ENCODE assay signal across 14 cellular contexts in genomic region chr6:89887452-89888137, GRCh38. TPM values are rescaled to one million over a fixed set of nuclear protein-coding genes. Genes with fewer than 3 reads are reported as not detected.
A peak's percentile ranks its signal among the peaks of the same experiment; 100 is the strongest.
DNase-seq lines count a peak whose midpoint lies in the region; ATAC-seq, FAIRE-seq and TF ChIP-seq lines count a peak whose summit lies in the region.
"Had no signal": no experiment of that assay in that cellular context is flagged by ENCODE, and none has a peak within 500 bp of the region (broad histone marks: within the 10 kb centered on the region; RNA-seq: fewer than 3 reads in every experiment).

No MANE protein-coding gene starts in this region.

- peak; percentile 29 to 47 for ATAC-seq in activated naive CD4-positive, alpha-beta T cell treated with anti-CD3 and anti-CD28 coated beads, Interleukin-2, amount 50 U/mL, for 72 hours
- peak; percentile 40 to 47 for ATAC-seq in activated T-cell treated with anti-CD3 and anti-CD28 coated beads, Interleukin-2, amount 50 U/mL, for 72 hours (replicated peaks in 1 of 2)
- ATAC-seq in upper lobe of right lung (peak; percentile 61), GM21576 (IDR thresholded peaks at IDR 0.05; ENCODE audit: unreplicated experiment) (no peak)

- no peaks in the 10 kb centered on the region for H3K36me3 Mint-ChIP-seq in activated naive CD4-positive, alpha-beta T cell treated with anti-CD3 and anti-CD28 coated beads, Interleukin-2, amount 50 U/mL, for 72 hours
- H3K36me3 Mint-ChIP-seq in activated T-cell treated with anti-CD3 and anti-CD28 coated beads, Interleukin-2, amount 50 U/mL, for 72 hours (ENCODE audit: insufficient read depth in 2 of 2): no peaks in the 10 kb centered on the region
- no peaks in the 10 kb centered on the region for H3K36me3 Mint-ChIP-seq in neural progenitor cell

- H3K27ac ChIP-seq in kidney (ENCODE audit: low read depth in 2 of 2, low read length in 2 of 2) (no peak overlapping the region), upper lobe of right lung (no peak overlapping the region), neural progenitor cell (no peak overlapping the region)
- H3K27ac ChIP-seq: breast epithelium had no signal

- H3K36me3 ChIP-seq in kidney (ENCODE audit: control insufficient read depth in 1 of 2, insufficient read depth in 2 of 2, low read length in 2 of 2) (no peaks in the 10 kb centered on the region), upper lobe of right lung (no peaks in the 10 kb centered on the region), neural progenitor cell (no peaks in the 10 kb centered on the region)
- H3K36me3 ChIP-seq: breast epithelium had no signal

- intact Hi-C loops in kidney (cut with DNase I): no loop called here
- intact Hi-C loops in upper lobe of right lung (cut with DNase I): no loop called here

- no peak overlapping the region for H3K4me3 ChIP-seq in kidney (ENCODE audit: low read length in 2 of 2)
- H3K4me3 ChIP-seq in upper lobe of right lung: no peak overlapping the region
- no peak overlapping the region for H3K4me3 ChIP-seq in neural progenitor cell

- H3K27me3 ChIP-seq in upper lobe of right lung: peaks cover 37% of the 10 kb centered on the region
- no peaks in the 10 kb centered on the region for H3K27me3 ChIP-seq in neural progenitor cell

- peaks cover 21% of the 10 kb centered on the region for H3F3A ChIP-seq in neural progenitor cell (ENCODE audit: low read depth)

- peaks cover 28% of the 10 kb centered on the region for H3K27me3 Mint-ChIP-seq in activated T-cell treated with anti-CD3 and anti-CD28 coated beads, Interleukin-2, amount 50 U/mL, for 72 hours (ENCODE audit: low read depth)
- peaks cover 9% of the 10 kb centered on the region for H3K27me3 Mint-ChIP-seq in neural progenitor cell (ENCODE audit: insufficient read depth, low read depth)

- no peaks in the 10 kb centered on the region for H3K79me2 ChIP-seq in neural progenitor cell (ENCODE audit: low read depth)

- no peak overlapping the region for H2AFZ ChIP-seq in neural progenitor cell (replicated peaks)

- no peak for TF ChIP-seq CTCF in kidney (IDR thresholded peaks at IDR 0.05; ENCODE audit: borderline replicate concordance, extremely low read depth, insufficient read depth)
- TF ChIP-seq CTCF in upper lobe of right lung (IDR thresholded peaks at IDR 0.05): no peak
- TF ChIP-seq CTCF in neural progenitor cell (IDR thresholded peaks at IDR 0.05): no peak

- no peak for DNase-seq in activated naive CD4-positive, alpha-beta T cell treated with anti-CD3 and anti-CD28 coated beads, Interleukin-2, amount 50 U/mL, for 72 hours (ENCODE audit: low spot score in 2 of 2)
- no peak for DNase-seq in activated naive CD4-positive, alpha-beta T cell treated with Interleukin-2 at 50 U/mL for 16 hours
- DNase-seq in activated T-cell treated with anti-CD3 and anti-CD28 coated beads, Interleukin-2, amount 50 U/mL, for 72 hours: peak in 1 of 2 donors; percentile 11
- DNase-seq in kidney (peak; percentile 76), upper lobe of right lung (no peak), neural progenitor cell (ENCODE audit: low spot score) (no peak), mucosa of gallbladder (ENCODE audit: low spot score) (no peak)
- DNase-seq: NCI-H510A, right cardiac atrium, T1000 had no signal

- H3K4me1 ChIP-seq in kidney (ENCODE audit: control insufficient read depth in 1 of 2, insufficient read depth in 1 of 2, low read depth in 1 of 2, low read length in 2 of 2) (no peaks in the 10 kb centered on the region), upper lobe of right lung (no peaks in the 10 kb centered on the region), neural progenitor cell (peaks cover 19% of the 10 kb centered on the region)
- H3K4me1 ChIP-seq: breast epithelium had no signal

- H3K9me3 Mint-ChIP-seq in activated naive CD4-positive, alpha-beta T cell treated with anti-CD3 and anti-CD28 coated beads, Interleukin-2, amount 50 U/mL, for 72 hours: no peaks in the 10 kb centered on the region
- no peaks in the 10 kb centered on the region for H3K9me3 Mint-ChIP-seq in activated T-cell treated with anti-CD3 and anti-CD28 coated beads, Interleukin-2, amount 50 U/mL, for 72 hours
- no peaks in the 10 kb centered on the region for H3K9me3 Mint-ChIP-seq in neural progenitor cell

- H3K4me3 Mint-ChIP-seq in activated T-cell treated with anti-CD3 and anti-CD28 coated beads, Interleukin-2, amount 50 U/mL, for 72 hours: peak overlapping the region in 1 of 2 donors; percentile 7
- H3K4me3 Mint-ChIP-seq in neural progenitor cell: no peak overlapping the region

- no peaks in the 10 kb centered on the region for H4K20me1 ChIP-seq in neural progenitor cell (ENCODE audit: low read depth)

- H3K4me2 ChIP-seq in neural progenitor cell: no peak overlapping the region

- H3K4me1 Mint-ChIP-seq in activated T-cell treated with anti-CD3 and anti-CD28 coated beads, Interleukin-2, amount 50 U/mL, for 72 hours (ENCODE audit: low read depth): peaks cover 5% of the 10 kb centered on the region
- peaks cover 19% of the 10 kb centered on the region for H3K4me1 Mint-ChIP-seq in neural progenitor cell

- H3K9me3 ChIP-seq in kidney (ENCODE audit: control insufficient read depth in 1 of 2, low read length in 2 of 2) (no peaks in the 10 kb centered on the region), upper lobe of right lung (no peaks in the 10 kb centered on the region), neural progenitor cell (ENCODE audit: low read depth) (no peaks in the 10 kb centered on the region)
- H3K9me3 ChIP-seq: breast epithelium had no signal

- H3K9ac ChIP-seq in kidney (ENCODE audit: low read length in 2 of 2): no peak overlapping the region
- no peak overlapping the region for H3K9ac ChIP-seq in neural progenitor cell

- no peak for FAIRE-seq in kidney (lab: Jason Lieb, UNC)
- FAIRE-seq: G401.6 had no signal

- H3K27ac Mint-ChIP-seq in activated naive CD4-positive, alpha-beta T cell treated with anti-CD3 and anti-CD28 coated beads, Interleukin-2, amount 50 U/mL, for 72 hours: no peak overlapping the region
- no peak overlapping the region for H3K27ac Mint-ChIP-seq in activated T-cell treated with anti-CD3 and anti-CD28 coated beads, Interleukin-2, amount 50 U/mL, for 72 hours
- H3K27ac Mint-ChIP-seq in neural progenitor cell: no peak overlapping the region

RNA-seq across cellular contexts. Expression of gene GJA10, which starts 6.7 kb away (rescaled TPM):
- total RNA-seq in activated naive CD4-positive, alpha-beta T cell treated with anti-CD3 and anti-CD28 coated beads, Interleukin-2, amount 50 U/mL, for 72 hours: not detected
- not detected for total RNA-seq in activated T-cell treated with anti-CD3 and anti-CD28 coated beads, Interleukin-2, amount 50 U/mL, for 72 hours
- total RNA-seq in kidney (not detected), upper lobe of right lung (not detected), neural progenitor cell (ENCODE audit: low replicate concordance) (0.37 TPM in 1 of 2 replicates, not detected in the other), mucosa of gallbladder (not detected)
- not detected for polyA plus RNA-seq in kidney (ENCODE audit: insufficient read depth, low read depth, low replicate concordance)
- total RNA-seq: breast epithelium, right cardiac atrium, ureter had no signal
- polyA plus RNA-seq: right cardiac atrium had no signal

RNA-seq across cellular contexts. Expression of gene CASP8AP2, which starts 57.9 kb away (rescaled TPM):
- 10 to 100 TPM; 33.7 to 37.5 TPM for total RNA-seq in activated naive CD4-positive, alpha-beta T cell treated with anti-CD3 and anti-CD28 coated beads, Interleukin-2, amount 50 U/mL, for 72 hours
- total RNA-seq in activated T-cell treated with anti-CD3 and anti-CD28 coated beads, Interleukin-2, amount 50 U/mL, for 72 hours: 10 to 100 TPM; 27.2 to 36.1 TPM
- total RNA-seq in kidney (17.5 TPM), upper lobe of right lung (16.5 TPM), neural progenitor cell (ENCODE audit: low replicate concordance) (42.9 and 59.0 TPM in 2 replicates), mucosa of gallbladder (16.3 TPM)
- polyA plus RNA-seq in kidney (ENCODE audit: insufficient read depth, low read depth, low replicate concordance): 2.4 TPM
